In the genomic region with DNA sequence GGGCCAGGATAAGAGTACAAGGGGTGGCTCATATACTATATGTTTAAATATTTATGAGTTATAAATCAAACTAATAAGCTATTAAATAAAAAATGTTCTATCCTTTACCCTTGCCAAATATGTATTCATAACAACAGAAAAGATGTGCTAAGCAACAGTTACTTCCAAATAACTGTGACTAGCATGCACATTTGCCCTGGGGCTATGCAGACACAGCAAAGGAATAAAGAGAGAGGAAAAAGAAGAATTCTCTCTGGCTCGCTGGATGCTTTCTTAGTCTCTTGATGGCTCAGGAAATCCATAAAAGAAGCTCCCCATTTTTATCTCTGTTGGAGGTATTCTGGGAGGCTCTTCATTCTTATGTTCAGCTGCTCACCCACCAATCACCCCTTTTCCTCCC, we compare ENCODE assay signal across 27 cellular contexts.
"Had no signal": no experiment of that assay in that cellular context is flagged by ENCODE, and none has a peak within 500 bp of the region (broad histone marks: within the 10 kb centered on the region; RNA-seq: fewer than 3 reads in every experiment).

No MANE protein-coding gene starts in this region.

- H3K4me3 Mint-ChIP-seq: naive thymus-derived CD4-positive, alpha-beta T cell; natural killer cell treated with Interleukin-12 subunit alpha and Interleukin-12 subunit beta and Interleukin-15 and Interleukin-18, amount 100 ng/mL, for 72 hours; stimulated activated naive B cell treated with anti-CD40 and anti-IgM and Interleukin-4, amounts not matched to agents 10 μg/mL and 1 μg/mL and 100 μg/mL, for 72 hours had no signal

- H3K4me3 ChIP-seq: hepatocyte, left ventricle myocardium inferior, lung, mucosa of descending colon, pancreas, prostate gland, smooth muscle cell, stomach, testis, thyroid gland, transverse colon, upper lobe of left lung, vagina had no signal

- H3K36me3 ChIP-seq: left ventricle myocardium inferior, pancreas, prostate gland, stomach, thyroid gland, transverse colon, upper lobe of left lung, vagina had no signal

- H3K27ac ChIP-seq: hepatocyte, left ventricle myocardium inferior, pancreas, prostate gland, stomach, testis, thyroid gland, transverse colon, upper lobe of left lung, vagina had no signal

- H3K79me2 ChIP-seq: hepatocyte had no signal

- H3K4me1 ChIP-seq: left ventricle myocardium inferior, pancreas, prostate gland, stomach, testis, thyroid gland, transverse colon, upper lobe of left lung, vagina had no signal

- H3K27me3 Mint-ChIP-seq: natural killer cell treated with Interleukin-12 subunit alpha and Interleukin-12 subunit beta and Interleukin-15 and Interleukin-18, amount 100 ng/mL, for 72 hours had no signal

- H3K27me3 ChIP-seq: hepatocyte, pancreas, stomach, testis, thyroid gland, transverse colon, upper lobe of left lung, vagina had no signal

- H3K4me1 Mint-ChIP-seq: naive thymus-derived CD4-positive, alpha-beta T cell; stimulated activated naive B cell treated with anti-CD40 and anti-IgM and Interleukin-4, amounts not matched to agents 10 μg/mL and 1 μg/mL and 100 μg/mL, for 72 hours had no signal

- H3K9me3 ChIP-seq: left ventricle myocardium inferior, mucosa of descending colon, pancreas, prostate gland, stomach, testis, thyroid gland, transverse colon, upper lobe of left lung, vagina had no signal

- DNase-seq: islet precursor cell; left ventricle myocardium inferior; midbrain; mucosa of descending colon; naive thymus-derived CD4-positive, alpha-beta T cell; nucleus accumbens; pancreas; posterior cingulate gyrus; retina; right cardiac atrium; stimulated activated CD4-positive, alpha-beta T cell treated with anti-CD3 and anti-CD28 coated beads, Interleukin-1b, Interleukin-23, amount 100 ng/mL, for 48 hours; stimulated activated CD4-positive, alpha-beta T cell treated with anti-CD3 and anti-CD28 coated beads, Interleukin-2, amount 100 ng/mL, for 48 hours; stimulated activated CD4-positive, alpha-beta T cell treated with anti-CD3 and anti-CD28 coated beads, Interleukin-4, amount 100 ng/mL, for 4 hours; stimulated activated CD8-positive, alpha-beta memory T cell treated with anti-CD3 and anti-CD28 coated beads, Interleukin-4, amount 100 ng/mL, for 48 hours; stimulated activated naive B cell treated with anti-CD40 and anti-IgM and Interleukin-4, amounts not matched to agents 10 μg/mL and 1 μg/mL and 100 μg/mL, for 72 hours; stimulated activated naive CD8-positive, alpha-beta T cell treated with anti-CD3 and anti-CD28 coated beads, Interleukin-15, Interleukin-2, amounts not matched to agents 100 U/mL and 50 U/mL, for 24 hours; stomach; testis; thyroid gland; transverse colon; upper lobe of left lung had no signal

- H3K36me3 Mint-ChIP-seq: natural killer cell treated with Interleukin-12 subunit alpha and Interleukin-12 subunit beta and Interleukin-15 and Interleukin-18, amount 100 ng/mL, for 72 hours; stimulated activated naive B cell treated with anti-CD40 and anti-IgM and Interleukin-4, amounts not matched to agents 10 μg/mL and 1 μg/mL and 100 μg/mL, for 72 hours had no signal

- H2AFZ ChIP-seq: hepatocyte had no signal

- H3K27ac Mint-ChIP-seq: natural killer cell treated with Interleukin-12 subunit alpha and Interleukin-12 subunit beta and Interleukin-15 and Interleukin-18, amount 100 ng/mL, for 72 hours; stimulated activated naive B cell treated with anti-CD40 and anti-IgM and Interleukin-4, amounts not matched to agents 10 μg/mL and 1 μg/mL and 100 μg/mL, for 72 hours had no signal

- H3K4me2 ChIP-seq: hepatocyte, smooth muscle cell had no signal
